1 cellular context compared by ENCODE assay signal in the genomic region with DNA sequence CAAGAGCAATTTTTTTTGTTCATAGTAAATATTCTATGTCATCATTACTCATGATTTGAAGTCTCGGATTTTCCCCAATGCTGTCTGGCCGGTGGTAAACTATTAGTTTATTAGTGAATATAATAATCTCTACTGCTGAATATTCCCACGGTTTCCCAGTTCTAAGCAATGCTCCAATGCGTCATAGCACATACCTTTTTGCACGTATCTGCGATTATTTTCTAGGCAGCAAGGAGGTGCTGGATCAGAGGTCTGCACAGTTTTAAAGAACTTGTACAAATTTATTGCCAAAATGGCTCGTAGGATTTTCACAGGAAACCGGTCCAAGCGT.
TF ChIP-seq lines count a peak whose summit lies in the region.

No MANE protein-coding gene starts in this region.

TF ChIP-seq in WTC11, 78 proteins besides CTCF, POLR2A, EP300 and RAD21 (continued from another document):
- TF ChIP-seq, protein P1, sequence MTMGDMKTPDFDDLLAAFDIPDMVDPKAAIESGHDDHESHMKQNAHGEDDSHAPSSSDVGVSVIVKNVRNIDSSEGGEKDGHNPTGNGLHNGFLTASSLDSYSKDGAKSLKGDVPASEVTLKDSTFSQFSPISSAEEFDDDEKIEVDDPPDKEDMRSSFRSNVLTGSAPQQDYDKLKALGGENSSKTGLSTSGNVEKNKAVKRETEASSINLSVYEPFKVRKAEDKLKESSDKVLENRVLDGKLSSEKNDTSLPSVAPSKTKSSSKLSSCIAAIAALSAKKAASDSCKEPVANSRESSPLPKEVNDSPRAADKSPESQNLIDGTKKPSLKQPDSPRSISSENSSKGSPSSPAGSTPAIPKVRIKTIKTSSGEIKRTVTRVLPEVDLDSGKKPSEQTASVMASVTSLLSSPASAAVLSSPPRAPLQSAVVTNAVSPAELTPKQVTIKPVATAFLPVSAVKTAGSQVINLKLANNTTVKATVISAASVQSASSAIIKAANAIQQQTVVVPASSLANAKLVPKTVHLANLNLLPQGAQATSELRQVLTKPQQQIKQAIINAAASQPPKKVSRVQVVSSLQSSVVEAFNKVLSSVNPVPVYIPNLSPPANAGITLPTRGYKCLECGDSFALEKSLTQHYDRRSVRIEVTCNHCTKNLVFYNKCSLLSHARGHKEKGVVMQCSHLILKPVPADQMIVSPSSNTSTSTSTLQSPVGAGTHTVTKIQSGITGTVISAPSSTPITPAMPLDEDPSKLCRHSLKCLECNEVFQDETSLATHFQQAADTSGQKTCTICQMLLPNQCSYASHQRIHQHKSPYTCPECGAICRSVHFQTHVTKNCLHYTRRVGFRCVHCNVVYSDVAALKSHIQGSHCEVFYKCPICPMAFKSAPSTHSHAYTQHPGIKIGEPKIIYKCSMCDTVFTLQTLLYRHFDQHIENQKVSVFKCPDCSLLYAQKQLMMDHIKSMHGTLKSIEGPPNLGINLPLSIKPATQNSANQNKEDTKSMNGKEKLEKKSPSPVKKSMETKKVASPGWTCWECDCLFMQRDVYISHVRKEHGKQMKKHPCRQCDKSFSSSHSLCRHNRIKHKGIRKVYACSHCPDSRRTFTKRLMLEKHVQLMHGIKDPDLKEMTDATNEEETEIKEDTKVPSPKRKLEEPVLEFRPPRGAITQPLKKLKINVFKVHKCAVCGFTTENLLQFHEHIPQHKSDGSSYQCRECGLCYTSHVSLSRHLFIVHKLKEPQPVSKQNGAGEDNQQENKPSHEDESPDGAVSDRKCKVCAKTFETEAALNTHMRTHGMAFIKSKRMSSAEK (CRISPR knock-in tag; IDR thresholded peaks at IDR 0.05; ENCODE audit: borderline replicate concordance) = no peak
- TF ChIP-seq ETV6 (CRISPR knock-in tag; IDR thresholded peaks at IDR 0.05) = no peak
- TF ChIP-seq KAT7 (CRISPR knock-in tag; IDR thresholded peaks at IDR 0.05; ENCODE audit: borderline replicate concordance) = no peak
